In the genomic region with DNA sequence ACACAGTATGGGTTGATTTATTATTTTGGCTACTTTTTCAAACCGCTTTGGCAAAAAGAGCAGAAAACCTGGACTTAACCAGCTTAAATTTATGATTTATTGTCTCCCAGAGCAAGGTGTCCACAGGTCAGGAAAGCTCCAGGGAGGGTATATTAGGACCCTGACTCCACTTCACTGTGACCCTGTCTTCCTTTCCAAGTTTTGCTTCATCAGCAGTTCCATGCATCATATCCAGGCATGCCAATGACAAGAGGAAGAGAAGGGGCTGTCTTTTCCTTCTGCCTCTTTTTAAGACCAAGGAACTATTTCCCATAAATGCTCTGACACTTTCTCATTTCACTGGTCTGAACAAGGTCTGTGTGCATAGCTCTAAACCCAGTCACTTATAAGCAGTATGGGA, we compare ENCODE assay signal across 3 cellular contexts.
TF ChIP-seq lines count a peak whose summit lies in the region.

No MANE protein-coding gene starts in this region.

TF ChIP-seq in A549, 52 proteins besides CTCF, POLR2A, EP300 and RAD21:
- no peak for TF ChIP-seq CEBPB (IDR thresholded peaks at IDR 0.05)
- TF ChIP-seq MAFK (IDR thresholded peaks at IDR 0.05; ENCODE audit: partially characterized antibody): peak; percentile 75
- TF ChIP-seq, protein P1, sequence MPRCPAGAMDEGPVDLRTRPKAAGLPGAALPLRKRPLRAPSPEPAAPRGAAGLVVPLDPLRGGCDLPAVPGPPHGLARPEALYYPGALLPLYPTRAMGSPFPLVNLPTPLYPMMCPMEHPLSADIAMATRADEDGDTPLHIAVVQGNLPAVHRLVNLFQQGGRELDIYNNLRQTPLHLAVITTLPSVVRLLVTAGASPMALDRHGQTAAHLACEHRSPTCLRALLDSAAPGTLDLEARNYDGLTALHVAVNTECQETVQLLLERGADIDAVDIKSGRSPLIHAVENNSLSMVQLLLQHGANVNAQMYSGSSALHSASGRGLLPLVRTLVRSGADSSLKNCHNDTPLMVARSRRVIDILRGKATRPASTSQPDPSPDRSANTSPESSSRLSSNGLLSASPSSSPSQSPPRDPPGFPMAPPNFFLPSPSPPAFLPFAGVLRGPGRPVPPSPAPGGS (IDR thresholded peaks at IDR 0.05): no peak

TF ChIP-seq in IMR-90, 13 proteins besides CTCF, POLR2A, EP300 and RAD21:
- TF ChIP-seq MXI1 (IDR thresholded peaks at IDR 0.05; ENCODE audit: borderline replicate concordance, low read depth, low read length) (no peak), MAFK (IDR thresholded peaks at IDR 0.05; ENCODE audit: low read depth, low read length) (peak; percentile 57; the same call in 1 of the 2 replicates)

TF ChIP-seq in K562, 482 proteins besides CTCF, POLR2A, EP300 and RAD21:
- TF ChIP-seq ZNF316 (IDR thresholded peaks at IDR 0.05): 0 out of 2 replicates have a peak, but pooled peaks have one; percentile 10
- TF ChIP-seq, protein P2, sequence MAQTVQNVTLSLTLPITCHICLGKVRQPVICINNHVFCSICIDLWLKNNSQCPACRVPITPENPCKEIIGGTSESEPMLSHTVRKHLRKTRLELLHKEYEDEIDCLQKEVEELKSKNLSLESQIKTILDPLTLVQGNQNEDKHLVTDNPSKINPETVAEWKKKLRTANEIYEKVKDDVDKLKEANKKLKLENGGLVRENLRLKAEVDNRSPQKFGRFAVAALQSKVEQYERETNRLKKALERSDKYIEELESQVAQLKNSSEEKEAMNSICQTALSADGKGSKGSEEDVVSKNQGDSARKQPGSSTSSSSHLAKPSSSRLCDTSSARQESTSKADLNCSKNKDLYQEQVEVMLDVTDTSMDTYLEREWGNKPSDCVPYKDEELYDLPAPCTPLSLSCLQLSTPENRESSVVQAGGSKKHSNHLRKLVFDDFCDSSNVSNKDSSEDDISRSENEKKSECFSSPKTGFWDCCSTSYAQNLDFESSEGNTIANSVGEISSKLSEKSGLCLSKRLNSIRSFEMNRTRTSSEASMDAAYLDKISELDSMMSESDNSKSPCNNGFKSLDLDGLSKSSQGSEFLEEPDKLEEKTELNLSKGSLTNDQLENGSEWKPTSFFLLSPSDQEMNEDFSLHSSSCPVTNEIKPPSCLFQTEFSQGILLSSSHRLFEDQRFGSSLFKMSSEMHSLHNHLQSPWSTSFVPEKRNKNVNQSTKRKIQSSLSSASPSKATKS (CRISPR knock-in tag; IDR thresholded peaks at IDR 0.05): no peak
TF ChIP-seq in K562: peak in this region for 1.
